28 cellular contexts compared by ENCODE assay signal in genomic region chr16:81554993-81555392, GRCh38.
A peak's percentile ranks its signal among the peaks of the same experiment; 100 is the strongest.
DNase-seq lines count a peak whose midpoint lies in the region; ATAC-seq and TF ChIP-seq lines count a peak whose summit lies in the region.
"Had no signal": no experiment of that assay in that cellular context is flagged by ENCODE, and none has a peak within 500 bp of the region (broad histone marks: within the 10 kb centered on the region; RNA-seq: fewer than 3 reads in every experiment).

No MANE protein-coding gene starts in this region.

- H3K27ac ChIP-seq in heart right ventricle (peak overlapping the region in 6 of 10 donors; percentile 22 to 80 (median 58)), lower lobe of right lung (no peak overlapping the region), stomach smooth muscle (ENCODE audit: low read length) (peak overlapping the region; percentile 18), smooth muscle cell (ENCODE audit: low read depth) (no peak overlapping the region), gastroesophageal sphincter (no peak overlapping the region)
- H3K27ac ChIP-seq: brain microvascular endothelial cell, colonic mucosa, HL-60, sigmoid colon, thyroid gland had no signal

- peaks cover 5% of the 10 kb centered on the region for H3F3A ChIP-seq in smooth muscle cell (ENCODE audit: low read depth)

- no peak overlapping the region for H3K4me2 ChIP-seq in smooth muscle cell
- H3K4me2 ChIP-seq: GM23338 had no signal

- peaks cover 16 to 68% (median 47%) of the 10 kb centered on the region in 9 donors for H3K4me1 ChIP-seq in heart right ventricle
- H3K4me1 ChIP-seq in lower lobe of right lung: peaks cover 49% of the 10 kb centered on the region
- peaks cover 46% of the 10 kb centered on the region for H3K4me1 ChIP-seq in stomach smooth muscle (ENCODE audit: control insufficient read depth, insufficient read depth, low read length)
- H3K4me1 ChIP-seq in smooth muscle cell (ENCODE audit: low read depth): peaks cover 11% of the 10 kb centered on the region
- peaks cover 0 to 47% (median 11%) of the 10 kb centered on the region in 3 donors for H3K4me1 ChIP-seq in gastroesophageal sphincter

- WGBS in heart right ventricle, 2 donors: 55 to 59% methylated on average over 6 of the region's 6 CpGs
- 89% methylated on average over 6 of the region's 6 CpGs for WGBS in smooth muscle cell (ENCODE audit: low lambda C conversion rate)
- WGBS in gastroesophageal sphincter (ENCODE audit: low coverage in 1 of 2), 2 donors: 69 to 85% methylated on average over 2 to 4 of the region's 6 CpGs

- ATAC-seq in heart right ventricle (peak in 3 of 8 donors; percentile 34 to 51 (median 36)), left cardiac atrium (no peak), lower lobe of right lung (no peak), gastroesophageal sphincter (no peak)
- ATAC-seq: A549; activated T-cell treated with anti-CD3 and anti-CD28 coated beads, Interleukin-2, amount 50 U/mL, for 72 hours; GM23338; stimulated activated naive CD8-positive, alpha-beta T cell treated with anti-CD3 and anti-CD28 coated beads, Interleukin-15, Interleukin-2, amounts not matched to agents 100 U/mL and 50 U/mL, for 24 hours had no signal

- TF ChIP-seq EP300 in gastroesophageal sphincter (IDR thresholded peaks at IDR 0.05): no peak

- H3K36me3 ChIP-seq in heart right ventricle: no peaks in the 10 kb centered on the region
- H3K36me3 ChIP-seq in lower lobe of right lung: no peaks in the 10 kb centered on the region
- H3K36me3 ChIP-seq in stomach smooth muscle (ENCODE audit: control insufficient read depth in 2 of 2, insufficient read depth in 2 of 2, low read length in 2 of 2): no peaks in the 10 kb centered on the region
- H3K36me3 ChIP-seq in smooth muscle cell (ENCODE audit: low read depth): no peaks in the 10 kb centered on the region
- no peaks in the 10 kb centered on the region for H3K36me3 ChIP-seq in gastroesophageal sphincter
- H3K36me3 ChIP-seq: adrenal gland, brain microvascular endothelial cell, colonic mucosa, esophagus muscularis mucosa, sigmoid colon, thyroid gland had no signal

- H3K9me3 ChIP-seq in heart right ventricle (no peaks in the 10 kb centered on the region), lower lobe of right lung (no peaks in the 10 kb centered on the region), stomach smooth muscle (ENCODE audit: control insufficient read depth in 2 of 2, low read length in 2 of 2) (no peaks in the 10 kb centered on the region), smooth muscle cell (replicated peaks; ENCODE audit: low read depth) (no peaks in the 10 kb centered on the region), gastroesophageal sphincter (no peaks in the 10 kb centered on the region)
- H3K9me3 ChIP-seq: A549, adrenal gland, colonic mucosa, esophagus muscularis mucosa, sigmoid colon, thyroid gland had no signal

- TF ChIP-seq CTCF in heart right ventricle (IDR thresholded peaks at IDR 0.05) (no peak), lower lobe of right lung (IDR thresholded peaks at IDR 0.05) (no peak), smooth muscle cell (IDR thresholded peaks at IDR 0.05; ENCODE audit: borderline replicate concordance, insufficient read depth, poor library complexity, severe bottlenecking) (no peak), gastroesophageal sphincter (IDR thresholded peaks at IDR 0.05) (no peak)

- peaks cover 81% of the 10 kb centered on the region for H3K79me2 ChIP-seq in smooth muscle cell (ENCODE audit: low read depth)

- no peak for TF ChIP-seq POLR2A in gastroesophageal sphincter (IDR thresholded peaks at IDR 0.05)

- no peak overlapping the region for H3K4me3 ChIP-seq in heart right ventricle
- H3K4me3 ChIP-seq in lower lobe of right lung: no peak overlapping the region
- no peak overlapping the region for H3K4me3 ChIP-seq in stomach smooth muscle (ENCODE audit: low read length in 2 of 2)
- H3K4me3 ChIP-seq in smooth muscle cell: no peak overlapping the region
- H3K4me3 ChIP-seq in gastroesophageal sphincter: no peak overlapping the region
- H3K4me3 ChIP-seq: A549, adrenal gland, colonic mucosa, esophagus muscularis mucosa, GM23338, lung, sigmoid colon, thyroid gland had no signal

- H3K9ac ChIP-seq in stomach smooth muscle (ENCODE audit: low read length in 2 of 2) (peak overlapping the region in 1 of 2 donors; percentile 51), smooth muscle cell (ENCODE audit: low read depth) (no peak overlapping the region)

- DNase-seq in heart right ventricle: no peak
- DNase-seq in left cardiac atrium: no peak
- peak; percentile 38 for DNase-seq in dermis blood vessel endothelial cell
- DNase-seq in lower lobe of right lung: peak; percentile 10
- DNase-seq in smooth muscle cell (lab: John Stamatoyannopoulos, UW; ENCODE audit: unreplicated experiment): no peak
- no peak for DNase-seq in activated naive CD4-positive, alpha-beta T cell (lab: John Stamatoyannopoulos, UW)
- DNase-seq: activated CD4-positive, alpha-beta T cell treated with anti-CD3 and anti-CD28 coated beads, Interleukin-2, amount 10 ng/mL, durations not matched to agents 7 days and 5 days; activated naive CD4-positive, alpha-beta T cell treated with Interleukin-2 at 50 U/mL for 16 hours; activated T-cell treated with anti-CD3 and anti-CD28 coated beads, Interleukin-2, amount 50 U/mL, for 72 hours; adrenal gland; AML-193; brain microvascular endothelial cell; CD4-positive, alpha-beta memory T cell; colonic mucosa; Karpas-422; NCI-H1436 treated with DMSO at 0.1 percent for 48 hours; NCI-H510A; sigmoid colon; stimulated activated naive CD8-positive, alpha-beta T cell treated with anti-CD3 and anti-CD28 coated beads, Interleukin-15, Interleukin-2, amounts not matched to agents 100 U/mL and 50 U/mL, for 24 hours; T-helper 9 cell; thyroid gland had no signal

- intact Hi-C loops in heart right ventricle (cut with DNase I): loop anchor here in 1 of 10 donors (5.0 kb wide), 1 partner anchor 57 kb away; no protein-coding TSS in a partner anchor
- intact Hi-C loops in left cardiac atrium (cut with DNase I): no loop called here
- intact Hi-C loops in lower lobe of right lung (cut with DNase I): no loop called here

- peaks cover 46% of the 10 kb centered on the region for H4K20me1 ChIP-seq in smooth muscle cell (ENCODE audit: low read depth)

- H3K27me3 ChIP-seq in heart right ventricle (no peaks in the 10 kb centered on the region), lower lobe of right lung (ENCODE audit: low read depth) (no peaks in the 10 kb centered on the region), stomach smooth muscle (ENCODE audit: control insufficient read depth in 1 of 2, insufficient read depth in 2 of 2, low read length in 2 of 2) (no peaks in the 10 kb centered on the region), smooth muscle cell (ENCODE audit: low read depth) (no peaks in the 10 kb centered on the region), gastroesophageal sphincter (no peaks in the 10 kb centered on the region)
- H3K27me3 ChIP-seq: adrenal gland, brain microvascular endothelial cell, colonic mucosa, esophagus muscularis mucosa, sigmoid colon, thyroid gland had no signal

- no peak overlapping the region for H2AFZ ChIP-seq in smooth muscle cell (ENCODE audit: low read depth)
- H2AFZ ChIP-seq: GM23338 had no signal

Comparison
In these comparisons a context has a peak if more than half of its experiments do, and no peak if none do; other contexts are left out.
1. DNase-seq: peak in dermis blood vessel endothelial cell (single experiment) and lower lobe of right lung (single experiment); none in heart right ventricle (0 of 2), left cardiac atrium (single experiment), smooth muscle cell (single experiment) and activated naive CD4-positive, alpha-beta T cell (0 of 4).
2. H3K27ac ChIP-seq: peak in heart right ventricle (6 of 10) and stomach smooth muscle (single experiment); none in lower lobe of right lung (single experiment), smooth muscle cell (single experiment) and gastroesophageal sphincter (0 of 4).